In genomic region chr6:41122373-41122772, GRCh38 we compare ENCODE assay signal across 33 cellular contexts. TPM values are rescaled to one million over a fixed set of nuclear protein-coding genes. Genes with fewer than 3 reads are reported as not detected.
DNase-seq lines count a peak whose midpoint lies in the region; ATAC-seq, FAIRE-seq and TF ChIP-seq lines count a peak whose summit lies in the region.
"Had no signal": no experiment of that assay in that cellular context is flagged by ENCODE, and none has a peak within 500 bp of the region (broad histone marks: within the 10 kb centered on the region; RNA-seq: fewer than 3 reads in every experiment).

No MANE protein-coding gene starts in this region.

- no peak overlapping the region for H3K27ac Mint-ChIP-seq in astrocyte (ENCODE audit: unreplicated experiment)
- H3K27ac Mint-ChIP-seq in activated T-helper 17 cell treated with anti-CD3 and anti-CD28 coated beads, Interleukin-2, amount 50 U/mL, for 72 hours: no peak overlapping the region
- H3K27ac Mint-ChIP-seq: activated CD4-positive, alpha-beta memory T cell treated with anti-CD3 and anti-CD28 coated beads for 36 hours; activated naive CD8-positive, alpha-beta T cell treated with anti-CD3 and anti-CD28 coated beads for 36 hours; brain; IgD-negative memory B cell; memory B cell; stimulated activated effector memory CD8-positive, alpha-beta T cell treated with anti-CD3 and anti-CD28 coated beads, Interleukin-12 subunit alpha, Interleukin-12 subunit beta, amount 100 ng/mL, for 72 hours; T-cell had no signal

- H3K4me2 ChIP-seq in GM23248 (ENCODE audit: unreplicated experiment): no peak overlapping the region
- no peak overlapping the region for H3K4me2 ChIP-seq in astrocyte (ENCODE audit: low read length)

- in situ Hi-C loops in GM23248 (cut with MboI) (no loop called here), gastrocnemius medialis (cut with MboI; ENCODE audit: low sequenced_read_pairs in 4 of 4) (no loop called here)

- H3K36me3 ChIP-seq in GM23248 (ENCODE audit: low read depth): no peaks in the 10 kb centered on the region
- no peaks in the 10 kb centered on the region for H3K36me3 ChIP-seq in astrocyte (ENCODE audit: insufficient read depth, low read length)
- H3K36me3 ChIP-seq in right atrium auricular region: peaks cover 9% of the 10 kb centered on the region
- peaks cover 0 to 4% of the 10 kb centered on the region in 2 donors for H3K36me3 ChIP-seq in gastrocnemius medialis
- H3K36me3 ChIP-seq: BE2C, MG63, SJCRH30 had no signal

- peaks cover 2% of the 10 kb centered on the region for H3K36me3 Mint-ChIP-seq in astrocyte (ENCODE audit: low read depth, unreplicated experiment)
- peaks cover 28% of the 10 kb centered on the region for H3K36me3 Mint-ChIP-seq in activated T-helper 17 cell treated with anti-CD3 and anti-CD28 coated beads, Interleukin-2, amount 50 U/mL, for 72 hours (ENCODE audit: low read depth)
- H3K36me3 Mint-ChIP-seq: stimulated activated effector memory CD8-positive, alpha-beta T cell treated with anti-CD3 and anti-CD28 coated beads, Interleukin-12 subunit alpha, Interleukin-12 subunit beta, amount 100 ng/mL, for 72 hours had no signal

- H3F3A ChIP-seq in GM23248 (ENCODE audit: insufficient read depth): no peaks in the 10 kb centered on the region

- no peaks in the 10 kb centered on the region for H3K4me1 Mint-ChIP-seq in astrocyte (ENCODE audit: low read depth, unreplicated experiment)
- H3K4me1 Mint-ChIP-seq in activated T-helper 17 cell treated with anti-CD3 and anti-CD28 coated beads, Interleukin-2, amount 50 U/mL, for 72 hours: no peaks in the 10 kb centered on the region
- H3K4me1 Mint-ChIP-seq: activated naive CD8-positive, alpha-beta T cell treated with anti-CD3 and anti-CD28 coated beads for 36 hours; brain; IgD-negative memory B cell; memory B cell; stimulated activated effector memory CD8-positive, alpha-beta T cell treated with anti-CD3 and anti-CD28 coated beads, Interleukin-12 subunit alpha, Interleukin-12 subunit beta, amount 100 ng/mL, for 72 hours; T-cell had no signal

- 93 to 100% methylated on average over 1 of the region's 1 CpG for WGBS in GM23248 (ENCODE audit: low coverage in 1 of 2, low lambda C conversion rate in 2 of 2, missing lambda C conversion rate in 2 of 2), 2 experiments

- H4K20me1 ChIP-seq in GM23248 (ENCODE audit: insufficient read depth) (no peaks in the 10 kb centered on the region), astrocyte (ENCODE audit: insufficient read depth, low read length) (no peaks in the 10 kb centered on the region)

- H3K9me3 ChIP-seq in GM23248 (ENCODE audit: low read depth): no peaks in the 10 kb centered on the region
- no peaks in the 10 kb centered on the region for H3K9me3 ChIP-seq in astrocyte (ENCODE audit: insufficient read depth, low read depth, low read length)
- H3K9me3 ChIP-seq in right atrium auricular region: no peaks in the 10 kb centered on the region
- H3K9me3 ChIP-seq in gastrocnemius medialis: no peaks in the 10 kb centered on the region
- H3K9me3 ChIP-seq: BE2C, MG63, neutrophil, Peyer's patch, SJCRH30 had no signal

- H3K79me2 ChIP-seq in GM23248 (ENCODE audit: insufficient read depth) (no peaks in the 10 kb centered on the region), astrocyte (ENCODE audit: insufficient read depth, low read length) (no peaks in the 10 kb centered on the region)

- H3K27ac ChIP-seq in GM23248: no peak overlapping the region
- H3K27ac ChIP-seq in astrocyte (ENCODE audit: low read depth, low read length): no peak overlapping the region
- no peak overlapping the region for H3K27ac ChIP-seq in right atrium auricular region
- no peak overlapping the region for H3K27ac ChIP-seq in gastrocnemius medialis
- H3K27ac ChIP-seq: neutrophil, Peyer's patch, SJCRH30 had no signal

- ATAC-seq in activated T-helper 17 cell treated with anti-CD3 and anti-CD28 coated beads, Interleukin-2, amount 50 U/mL, for 72 hours (replicated peaks): no peak
- ATAC-seq in GM18498 (IDR thresholded peaks at IDR 0.05; ENCODE audit: unreplicated experiment) (no peak), gastrocnemius medialis (no peak)
- ATAC-seq: activated CD4-positive, CD25-positive, alpha-beta regulatory T cell treated with anti-CD3 and anti-CD28 coated beads, Interleukin-2, amount 50 U/mL, for 24 hours; esophagus mucosa; HCT116; stimulated activated effector memory CD8-positive, alpha-beta T cell treated with anti-CD3 and anti-CD28 coated beads, Interleukin-12 subunit alpha, Interleukin-12 subunit beta, amount 100 ng/mL, for 72 hours; T-cell had no signal

- H3K9ac ChIP-seq in GM23248 (no peak overlapping the region), astrocyte (ENCODE audit: low read length) (no peak overlapping the region)

- H3K4me3 Mint-ChIP-seq in astrocyte (ENCODE audit: unreplicated experiment): no peak overlapping the region
- H3K4me3 Mint-ChIP-seq in activated T-helper 17 cell treated with anti-CD3 and anti-CD28 coated beads, Interleukin-2, amount 50 U/mL, for 72 hours: no peak overlapping the region
- H3K4me3 Mint-ChIP-seq: activated CD4-positive, alpha-beta memory T cell treated with anti-CD3 and anti-CD28 coated beads for 36 hours; activated naive CD8-positive, alpha-beta T cell treated with anti-CD3 and anti-CD28 coated beads for 36 hours; brain; IgD-negative memory B cell; memory B cell; stimulated activated effector memory CD8-positive, alpha-beta T cell treated with anti-CD3 and anti-CD28 coated beads, Interleukin-12 subunit alpha, Interleukin-12 subunit beta, amount 100 ng/mL, for 72 hours; T-cell had no signal

- H2AFZ ChIP-seq in GM23248 (no peak overlapping the region), astrocyte (ENCODE audit: low read depth, low read length) (no peak overlapping the region)

- H3K4me3 ChIP-seq in AG04449 (ENCODE audit: low read depth, low read length) (no peak overlapping the region), GM23248 (no peak overlapping the region), astrocyte (ENCODE audit: insufficient read depth, low read depth, low read length) (no peak overlapping the region), right atrium auricular region (no peak overlapping the region), gastrocnemius medialis (no peak overlapping the region)
- H3K4me3 ChIP-seq: MG63, Peyer's patch, SJCRH30 had no signal

- CTCF ChIA-PET in AG04449 (lab: Yijun Ruan, JAX): no interaction called here

- H3K27me3 Mint-ChIP-seq in astrocyte (ENCODE audit: low read depth, unreplicated experiment): peaks cover 2% of the 10 kb centered on the region
- H3K27me3 Mint-ChIP-seq in activated T-helper 17 cell treated with anti-CD3 and anti-CD28 coated beads, Interleukin-2, amount 50 U/mL, for 72 hours: no peaks in the 10 kb centered on the region
- H3K27me3 Mint-ChIP-seq: activated CD4-positive, alpha-beta memory T cell treated with anti-CD3 and anti-CD28 coated beads for 36 hours; activated naive CD8-positive, alpha-beta T cell treated with anti-CD3 and anti-CD28 coated beads for 36 hours; brain; IgD-negative memory B cell; memory B cell; T-cell had no signal

- TF ChIP-seq CTCF in AG04449 (IDR thresholded peaks at IDR 0.05; ENCODE audit: insufficient read depth, low read length, missing control alignments): no peak
- no peak for TF ChIP-seq CTCF in astrocyte (IDR thresholded peaks at IDR 0.05; ENCODE audit: insufficient read depth, low read depth, low read length)
- no peak for TF ChIP-seq CTCF in right atrium auricular region (IDR thresholded peaks at IDR 0.05)
- no peak for TF ChIP-seq CTCF in gastrocnemius medialis (IDR thresholded peaks at IDR 0.05 in 4 of 5, conservative IDR thresholded peaks at IDR 0.05 in 1 of 5)

- no peaks in the 10 kb centered on the region for H3K9me3 Mint-ChIP-seq in astrocyte (ENCODE audit: unreplicated experiment)
- H3K9me3 Mint-ChIP-seq in activated T-helper 17 cell treated with anti-CD3 and anti-CD28 coated beads, Interleukin-2, amount 50 U/mL, for 72 hours: no peaks in the 10 kb centered on the region
- H3K9me3 Mint-ChIP-seq: activated CD4-positive, alpha-beta memory T cell treated with anti-CD3 and anti-CD28 coated beads for 36 hours; activated naive CD8-positive, alpha-beta T cell treated with anti-CD3 and anti-CD28 coated beads for 36 hours; memory B cell; stimulated activated effector memory CD8-positive, alpha-beta T cell treated with anti-CD3 and anti-CD28 coated beads, Interleukin-12 subunit alpha, Interleukin-12 subunit beta, amount 100 ng/mL, for 72 hours; T-cell had no signal

- H3K9me2 ChIP-seq in GM23248 (ENCODE audit: insufficient read depth): no peaks in the 10 kb centered on the region

- intact Hi-C loops in gastrocnemius medialis (cut with DNase I; ENCODE audit: low total_unique reads): no loop called here

- FAIRE-seq in astrocyte (lab: Jason Lieb, UNC): no peak
- FAIRE-seq: A204.1, colon, GM12892 had no signal

- POLR2A ChIA-PET in AG04449 (lab: Yijun Ruan, JAX): no interaction called here

- H3K4me1 ChIP-seq in GM23248 (ENCODE audit: insufficient read depth) (no peaks in the 10 kb centered on the region), astrocyte (ENCODE audit: insufficient read depth, low read length) (no peaks in the 10 kb centered on the region), right atrium auricular region (no peaks in the 10 kb centered on the region), gastrocnemius medialis (no peaks in the 10 kb centered on the region)
- H3K4me1 ChIP-seq: BE2C, Peyer's patch had no signal

- no peak for TF ChIP-seq POLR2A in gastrocnemius medialis (IDR thresholded peaks at IDR 0.05)

- DNase-seq in AG04449 (ENCODE audit: low read depth, low spot score) (peak; percentile 4), GM23248 (peak; percentile 42), astrocyte (ENCODE audit: low read depth) (peak; percentile 13), kidney glomerular epithelial cell (lab: John Stamatoyannopoulos, UW) (peak; percentile 4), right atrium auricular region (ENCODE audit: low spot score) (no peak), gastrocnemius medialis (no peak)
- DNase-seq: activated CD4-positive, alpha-beta memory T cell treated with anti-CD3 and anti-CD28 coated beads for 36 hours; activated CD8-positive, alpha-beta memory T cell treated with anti-CD3 and anti-CD28 coated beads, Interleukin-2, amount 50 U/mL, for 48 hours; activated naive CD8-positive, alpha-beta T cell treated with anti-CD3 and anti-CD28 coated beads for 36 hours; BE2C; effector CD8-positive, alpha-beta T cell; glutamatergic neuron; MG63; NCI-H2081 treated with DMSO at 0.1 percent for 48 hours; NCI-H524 treated with DMSO at 0.1 percent for 48 hours; Peyer's patch; SJCRH30; T-cell had no signal

- no peaks in the 10 kb centered on the region for H3K27me3 ChIP-seq in GM23248 (replicated peaks; ENCODE audit: insufficient read depth)
- no peaks in the 10 kb centered on the region for H3K27me3 ChIP-seq in astrocyte (ENCODE audit: insufficient read depth, low read length)
- H3K27me3 ChIP-seq in right atrium auricular region: no peaks in the 10 kb centered on the region
- H3K27me3 ChIP-seq in gastrocnemius medialis: no peaks in the 10 kb centered on the region
- H3K27me3 ChIP-seq: BE2C, MG63, neutrophil, Peyer's patch, SJCRH30 had no signal

RNA-seq across cellular contexts. Expression of gene TREML1, which starts 31.8 kb away (rescaled TPM):
- total RNA-seq in GM23248 (2014; rRNA removed; shearing (Covaris generic)): not detected in 2 replicates
- polyA plus RNA-seq in GM23248 (2016; fragmentation: Nextera tagmentation; extraction: Ambion mirVana): not detected in 2 replicates
- total RNA-seq in astrocyte: not detected in 2 replicates
- total RNA-seq in activated T-helper 17 cell treated with anti-CD3 and anti-CD28 coated beads, Interleukin-2, amount 50 U/mL, for 72 hours: not detected
- not detected for total RNA-seq in right atrium auricular region
- not detected for total RNA-seq in gastrocnemius medialis
- total RNA-seq: activated CD4-positive, alpha-beta memory T cell treated with anti-CD3 and anti-CD28 coated beads for 36 hours; activated naive CD8-positive, alpha-beta T cell treated with anti-CD3 and anti-CD28 coated beads for 36 hours; kidney epithelial cell; Peyer's patch; SJCRH30 had no signal
- polyA plus RNA-seq: urinary bladder had no signal

RNA-seq across cellular contexts. Expression of gene TREM2, which starts 40.5 kb away (rescaled TPM):
- not detected in 2 replicates for total RNA-seq in GM23248 (2014; rRNA removed; shearing (Covaris generic))
- not detected in 2 replicates for polyA plus RNA-seq in GM23248 (2016; fragmentation: Nextera tagmentation; extraction: Ambion mirVana)
- total RNA-seq in astrocyte (not detected in 2 replicates), right atrium auricular region (1 to 10 TPM; 1.6 to 7.0 TPM), gastrocnemius medialis (under 1 TPM in 2 of 4 donors, not detected in 2; 0.46 to 0.53 TPM)
- not detected for total RNA-seq in activated T-helper 17 cell treated with anti-CD3 and anti-CD28 coated beads, Interleukin-2, amount 50 U/mL, for 72 hours
- total RNA-seq: activated CD4-positive, alpha-beta memory T cell treated with anti-CD3 and anti-CD28 coated beads for 36 hours; activated naive CD8-positive, alpha-beta T cell treated with anti-CD3 and anti-CD28 coated beads for 36 hours; kidney epithelial cell had no signal
- polyA plus RNA-seq: IgD-negative memory B cell had no signal

RNA-seq across cellular contexts. Expression of gene NFYA, which starts 49.6 kb away (rescaled TPM):
- total RNA-seq in GM23248 (2014; rRNA removed; shearing (Covaris generic)): 8.8 and 9.5 TPM in 2 replicates
- 9.4 and 9.8 TPM in 2 replicates for polyA plus RNA-seq in GM23248 (2016; fragmentation: Nextera tagmentation; extraction: Ambion mirVana)
- total RNA-seq in astrocyte (26.7 and 27.8 TPM in 2 replicates), right atrium auricular region (1 to 10 TPM; 8.2 to 9.9 TPM), gastrocnemius medialis (10 to 100 TPM in 2 of 4 donors, 1 to 10 TPM in 2; 7.2 to 11.6 (median 9.7) TPM)
- total RNA-seq in activated T-helper 17 cell treated with anti-CD3 and anti-CD28 coated beads, Interleukin-2, amount 50 U/mL, for 72 hours: 10 to 100 TPM; 23.3 to 25.0 TPM

RNA-seq across cellular contexts. Expression of gene OARD1, which starts 50.2 kb away (rescaled TPM):
- total RNA-seq in GM23248 (2014; rRNA removed; shearing (Covaris generic)): 4.5 and 11.6 TPM in 2 replicates
- 18.6 TPM in 2 replicates for polyA plus RNA-seq in GM23248 (2016; fragmentation: Nextera tagmentation; extraction: Ambion mirVana)
- total RNA-seq in astrocyte (10.6 and 14.3 TPM in 2 replicates), right atrium auricular region (10 to 100 TPM in 1 of 2 donors, 1 to 10 TPM in 1; 9.4 to 13.4 TPM), gastrocnemius medialis (10 to 100 TPM; 14.3 to 20.2 (median 15.1) TPM)
- total RNA-seq in activated T-helper 17 cell treated with anti-CD3 and anti-CD28 coated beads, Interleukin-2, amount 50 U/mL, for 72 hours: 10 to 100 TPM; 31.8 to 41.2 TPM

Comparison
In these comparisons a context has a peak if more than half of its experiments do, and no peak if none do; other contexts are left out.
1. DNase-seq: peak in AG04449 (single experiment), GM23248 (single experiment), astrocyte (single experiment) and kidney glomerular epithelial cell (single experiment); none in right atrium auricular region (single experiment) and gastrocnemius medialis (0 of 2).